1 cellular context compared by ENCODE assay signal in the genomic region with DNA sequence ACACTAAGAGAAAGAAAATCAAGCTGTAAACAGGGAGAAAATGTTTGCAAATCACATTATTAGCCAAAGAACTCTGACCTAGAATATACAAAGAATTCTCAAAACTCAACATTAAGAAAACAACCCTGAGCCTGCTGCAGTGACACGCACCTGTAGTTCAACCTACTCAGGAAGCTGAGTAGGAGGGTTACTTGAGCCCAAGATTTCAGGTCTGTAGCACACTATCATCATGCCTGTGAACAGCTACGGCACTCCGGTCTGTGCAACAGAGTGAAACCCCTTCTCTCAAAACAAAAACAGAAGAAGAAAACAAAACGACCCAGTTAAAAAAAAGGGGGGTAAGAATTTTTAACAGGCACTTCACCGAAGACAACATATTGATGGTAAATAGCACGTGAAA.
TF ChIP-seq lines count a peak whose summit lies in the region.

No MANE protein-coding gene starts in this region.

TF ChIP-seq in GM23338, 12 proteins besides CTCF, POLR2A, EP300 and RAD21 (continued from another document):
- TF ChIP-seq ETS1 (IDR thresholded peaks at IDR 0.05): no peak
- TF ChIP-seq, protein P1, sequence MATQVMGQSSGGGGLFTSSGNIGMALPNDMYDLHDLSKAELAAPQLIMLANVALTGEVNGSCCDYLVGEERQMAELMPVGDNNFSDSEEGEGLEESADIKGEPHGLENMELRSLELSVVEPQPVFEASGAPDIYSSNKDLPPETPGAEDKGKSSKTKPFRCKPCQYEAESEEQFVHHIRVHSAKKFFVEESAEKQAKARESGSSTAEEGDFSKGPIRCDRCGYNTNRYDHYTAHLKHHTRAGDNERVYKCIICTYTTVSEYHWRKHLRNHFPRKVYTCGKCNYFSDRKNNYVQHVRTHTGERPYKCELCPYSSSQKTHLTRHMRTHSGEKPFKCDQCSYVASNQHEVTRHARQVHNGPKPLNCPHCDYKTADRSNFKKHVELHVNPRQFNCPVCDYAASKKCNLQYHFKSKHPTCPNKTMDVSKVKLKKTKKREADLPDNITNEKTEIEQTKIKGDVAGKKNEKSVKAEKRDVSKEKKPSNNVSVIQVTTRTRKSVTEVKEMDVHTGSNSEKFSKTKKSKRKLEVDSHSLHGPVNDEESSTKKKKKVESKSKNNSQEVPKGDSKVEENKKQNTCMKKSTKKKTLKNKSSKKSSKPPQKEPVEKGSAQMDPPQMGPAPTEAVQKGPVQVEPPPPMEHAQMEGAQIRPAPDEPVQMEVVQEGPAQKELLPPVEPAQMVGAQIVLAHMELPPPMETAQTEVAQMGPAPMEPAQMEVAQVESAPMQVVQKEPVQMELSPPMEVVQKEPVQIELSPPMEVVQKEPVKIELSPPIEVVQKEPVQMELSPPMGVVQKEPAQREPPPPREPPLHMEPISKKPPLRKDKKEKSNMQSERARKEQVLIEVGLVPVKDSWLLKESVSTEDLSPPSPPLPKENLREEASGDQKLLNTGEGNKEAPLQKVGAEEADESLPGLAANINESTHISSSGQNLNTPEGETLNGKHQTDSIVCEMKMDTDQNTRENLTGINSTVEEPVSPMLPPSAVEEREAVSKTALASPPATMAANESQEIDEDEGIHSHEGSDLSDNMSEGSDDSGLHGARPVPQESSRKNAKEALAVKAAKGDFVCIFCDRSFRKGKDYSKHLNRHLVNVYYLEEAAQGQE (IDR thresholded peaks at IDR 0.05; ENCODE audit: unreplicated experiment): no peak
- TF ChIP-seq EZH2 (IDR thresholded peaks at IDR 0.05; ENCODE audit: low read depth, unreplicated experiment): no peak
